Comparison of ENCODE assay signal across 22 cellular contexts in genomic region chr7:77783111-77783510, GRCh38. TPM values are rescaled to one million over a fixed set of nuclear protein-coding genes. Genes with fewer than 3 reads are reported as not detected.
DNase-seq lines count a peak whose midpoint lies in the region; ATAC-seq and TF ChIP-seq lines count a peak whose summit lies in the region.
"Had no signal": no experiment of that assay in that cellular context is flagged by ENCODE, and none has a peak within 500 bp of the region (broad histone marks: within the 10 kb centered on the region; RNA-seq: fewer than 3 reads in every experiment).

No MANE protein-coding gene starts in this region.

- peaks cover 7% of the 10 kb centered on the region for H3K36me3 ChIP-seq in IMR-90 (ENCODE audit: control insufficient read depth, insufficient read depth, low read length)
- peaks cover 3% of the 10 kb centered on the region for H3K36me3 ChIP-seq in hepatocyte (replicated peaks; ENCODE audit: insufficient read depth, low read depth)
- H3K36me3 ChIP-seq in neural progenitor cell = peaks cover 10% of the 10 kb centered on the region
- H3K36me3 ChIP-seq in PC-9 (ENCODE audit: low read depth) = no peaks in the 10 kb centered on the region; the same call in 1 of the 2 replicates

- H3K4ac ChIP-seq in IMR-90 (ENCODE audit: low read depth, low read length) = no peak overlapping the region

- H3K9me3 Mint-ChIP-seq in neural progenitor cell (peaks cover 8% of the 10 kb centered on the region), nephron progenitor cell (peaks cover 19% of the 10 kb centered on the region)

- H3K9me3 ChIP-seq in IMR-90 (ENCODE audit: control insufficient read depth, insufficient read depth, low read length) (peaks cover 5% of the 10 kb centered on the region; the same call in 1 of the 2 replicates), hepatocyte (ENCODE audit: low read depth) (no peaks in the 10 kb centered on the region), neural progenitor cell (ENCODE audit: low read depth) (no peaks in the 10 kb centered on the region), PC-9 (ENCODE audit: insufficient read depth, low read depth) (no peaks in the 10 kb centered on the region)
- H3K9me3 ChIP-seq: MG63, SJCRH30 had no signal

- POLR2A ChIA-PET in IMR-90 (lab: Charles Lee; ENCODE audit: unreplicated experiment) = interaction anchor here (0.9 kb wide), 1 partner anchor 11 kb away, joined by 3 read pairs; no protein-coding TSS in a partner anchor
- POLR2A ChIA-PET in PC-9 (lab: Charles Lee; ENCODE audit: unreplicated experiment) = interaction anchor here (0.6 kb wide), 1 partner anchor 1505 kb away, joined by 6 read pairs; no protein-coding TSS in a partner anchor

- H4K20me1 ChIP-seq in IMR-90 (ENCODE audit: insufficient read depth, low read length) (no peaks in the 10 kb centered on the region), hepatocyte (ENCODE audit: insufficient read depth, poor library complexity, severe bottlenecking) (no peaks in the 10 kb centered on the region), neural progenitor cell (ENCODE audit: low read depth) (no peaks in the 10 kb centered on the region), PC-9 (ENCODE audit: insufficient read depth) (peaks cover 3% of the 10 kb centered on the region; the same call in 1 of the 2 replicates)

- in situ Hi-C loops in IMR-90 (cut with MboI; ENCODE audit: low sequenced_read_pairs) = no loop called here

- H3K27ac Mint-ChIP-seq in neural progenitor cell (no peak overlapping the region), nephron progenitor cell (no peak overlapping the region)
- H3K27ac Mint-ChIP-seq: GM23338 had no signal

- dilution Hi-C loops in IMR-90 (cut with HindIII; ENCODE audit: low sequenced_read_pairs, unreplicated experiment) = no loop called here

- TF ChIP-seq CTCF in IMR-90 (conservative IDR thresholded peaks at IDR 0.05; ENCODE audit: low read depth, low read length) = no peak
- TF ChIP-seq CTCF in hepatocyte (IDR thresholded peaks at IDR 0.05; ENCODE audit: poor library complexity) = no peak
- TF ChIP-seq CTCF in neural progenitor cell (IDR thresholded peaks at IDR 0.05) = no peak
- TF ChIP-seq CTCF in nephron progenitor cell (IDR thresholded peaks at IDR 0.05) = no peak
- no peak for TF ChIP-seq CTCF in PC-9 (conservative IDR thresholded peaks at IDR 0.05)

- peaks cover 3% of the 10 kb centered on the region; the same call in 1 of the 2 replicates for H3K9me1 ChIP-seq in IMR-90 (ENCODE audit: insufficient read depth, low read length)

- BruUV-seq in IMR-90 (replicated peaks; lab: Mats Ljungman, UMichigan) (no TSS peak), PC-9 (replicated peaks; lab: Mats Ljungman, UMichigan) (no TSS peak)

- intact Hi-C loops in IMR-90 (cut with micrococcal nuclease) = no loop called here
- intact Hi-C loops in PC-9 (cut with micrococcal nuclease; ENCODE audit: unreplicated experiment) = no loop called here

- WGBS in IMR-90 (ENCODE audit: extremely low coverage in 2 of 2, insufficient read length in 1 of 2), 2 experiments = no CpG with 5 or more reads among the region's 1 CpG
- WGBS in hepatocyte (ENCODE audit: low lambda C conversion rate, missing lambda C conversion rate) = 83% methylated on average over 1 of the region's 1 CpG

- no peaks in the 10 kb centered on the region for H3K4me1 Mint-ChIP-seq in neural progenitor cell
- H3K4me1 Mint-ChIP-seq in nephron progenitor cell = no peaks in the 10 kb centered on the region
- H3K4me1 Mint-ChIP-seq: GM23338 had no signal

- H3K27ac ChIP-seq in IMR-90 (ENCODE audit: insufficient read depth, low read length) (no peak overlapping the region), hepatocyte (peak overlapping the region; percentile 61), neural progenitor cell (peak overlapping the region; percentile 20), PC-9 (no peak overlapping the region)
- H3K27ac ChIP-seq: HL-60, SJCRH30 had no signal

- TF ChIP-seq RAD21 in IMR-90 (IDR thresholded peaks at IDR 0.05; ENCODE audit: low read length) = no peak

- no peak for TF ChIP-seq POLR2A in IMR-90 (IDR thresholded peaks at IDR 0.05; ENCODE audit: low read depth, low read length)

- H2AK9ac ChIP-seq in IMR-90 (replicated peaks; ENCODE audit: low read depth, low read length, poor library complexity) = no peak overlapping the region

- peaks cover 3% of the 10 kb centered on the region for H3F3A ChIP-seq in neural progenitor cell (ENCODE audit: low read depth)
- 0 out of 2 replicates have a peak, but pooled peaks cover 4% of the 10 kb centered on the region for H3F3A ChIP-seq in PC-9 (ENCODE audit: insufficient read depth, low read depth)

- H4K8ac ChIP-seq in IMR-90 (ENCODE audit: low read depth in 2 of 2, low read length in 2 of 2) = no peak overlapping the region; a peak in 1 of 4 replicates

- H3K9ac ChIP-seq in IMR-90 (ENCODE audit: low read depth, low read length) (no peak overlapping the region), neural progenitor cell (no peak overlapping the region)

- H2BK120ac ChIP-seq in IMR-90 (ENCODE audit: low read depth, low read length) = no peak overlapping the region

- H3K56ac ChIP-seq in IMR-90 (ENCODE audit: extremely low read depth, insufficient read depth, low read length) = no peak overlapping the region

- H3K79me2 ChIP-seq in hepatocyte (no peaks in the 10 kb centered on the region), neural progenitor cell (ENCODE audit: low read depth) (no peaks in the 10 kb centered on the region), PC-9 (ENCODE audit: low read depth) (no peaks in the 10 kb centered on the region)

- no peak overlapping the region for H4K5ac ChIP-seq in IMR-90 (ENCODE audit: low read depth, low read length)

- H3K27me3 ChIP-seq in IMR-90 (ENCODE audit: control insufficient read depth, insufficient read depth, low read length) (no peaks in the 10 kb centered on the region), hepatocyte (no peaks in the 10 kb centered on the region), neural progenitor cell (no peaks in the 10 kb centered on the region), PC-9 (ENCODE audit: insufficient read depth, low read depth) (no peaks in the 10 kb centered on the region)
- H3K27me3 ChIP-seq: MG63, SJCRH30 had no signal

- H3K4me1 ChIP-seq in IMR-90 (ENCODE audit: control insufficient read depth, insufficient read depth, low read length) (peaks cover 3% of the 10 kb centered on the region; the same call in 1 of the 2 replicates), hepatocyte (ENCODE audit: insufficient read depth) (no peaks in the 10 kb centered on the region), neural progenitor cell (no peaks in the 10 kb centered on the region), PC-9 (replicated peaks; ENCODE audit: insufficient read depth) (no peaks in the 10 kb centered on the region)
- H3K4me1 ChIP-seq: SJCRH30 had no signal

- peaks cover 3 to 4% of the 10 kb centered on the region in 2 experiments; a peak in 3 of 4 replicates for H3K79me1 ChIP-seq in IMR-90 (ENCODE audit: low read depth in 1 of 2, low read length in 2 of 2)

- no peak overlapping the region for H4K91ac ChIP-seq in IMR-90 (ENCODE audit: insufficient read depth, low read depth, low read length)

- CTCF ChIA-PET in IMR-90 (lab: Yijun Ruan, JAX) (no interaction called here), PC-9 (lab: Charles Lee) (no interaction called here)

- H3K36me3 Mint-ChIP-seq in neural progenitor cell (peaks cover 28% of the 10 kb centered on the region), nephron progenitor cell (ENCODE audit: low read depth) (peaks cover 57% of the 10 kb centered on the region)

- H2AFZ ChIP-seq in IMR-90 (replicated peaks; ENCODE audit: low read length, poor library complexity) (no peak overlapping the region), hepatocyte (no peak overlapping the region), neural progenitor cell (replicated peaks) (no peak overlapping the region), PC-9 (no peak overlapping the region)
- H2AFZ ChIP-seq: GM23338 had no signal

- no peak overlapping the region for H3K14ac ChIP-seq in IMR-90 (replicated peaks; ENCODE audit: low read depth, low read length)

- no peaks in the 10 kb centered on the region for H3K9me2 ChIP-seq in hepatocyte (replicated peaks; ENCODE audit: insufficient read depth)
- H3K9me2 ChIP-seq in PC-9 (ENCODE audit: insufficient read depth) = no peaks in the 10 kb centered on the region

- H2BK15ac ChIP-seq in IMR-90 (ENCODE audit: low read depth, low read length) = no peak overlapping the region

- H3K18ac ChIP-seq in IMR-90 (ENCODE audit: low read depth, low read length) = no peak overlapping the region

- no peaks in the 10 kb centered on the region for H3K27me3 Mint-ChIP-seq in neural progenitor cell (ENCODE audit: insufficient read depth, low read depth)
- no peaks in the 10 kb centered on the region for H3K27me3 Mint-ChIP-seq in nephron progenitor cell (ENCODE audit: low read depth, poor library complexity)

- no peak overlapping the region for H3K23ac ChIP-seq in IMR-90 (ENCODE audit: low read depth, low read length)

- no peak overlapping the region for H3K4me3 ChIP-seq in IMR-90 (ENCODE audit: insufficient read depth, low read depth, low read length)
- H3K4me3 ChIP-seq in hepatocyte = no peak overlapping the region
- H3K4me3 ChIP-seq in neural progenitor cell = no peak overlapping the region
- no peak overlapping the region for H3K4me3 ChIP-seq in PC-9
- H3K4me3 ChIP-seq: GM23338, MG63, SJCRH30 had no signal

- ATAC-seq in IMR-90 (ENCODE audit: low read depth) = no peak
- ATAC-seq: GM23338 had no signal

- H3K4me3 Mint-ChIP-seq in neural progenitor cell = no peak overlapping the region
- H3K4me3 Mint-ChIP-seq in nephron progenitor cell = no peak overlapping the region
- H3K4me3 Mint-ChIP-seq: GM23338 had no signal

- no peak overlapping the region for H2BK5ac ChIP-seq in IMR-90 (ENCODE audit: low read depth, low read length, poor library complexity, severe bottlenecking)

- peak overlapping the region; percentile 44; the same call in 1 of the 2 replicates for H3K4me2 ChIP-seq in IMR-90 (ENCODE audit: low read depth, low read length)
- peak overlapping the region; percentile 11 for H3K4me2 ChIP-seq in hepatocyte
- H3K4me2 ChIP-seq in neural progenitor cell = no peak overlapping the region
- no peak overlapping the region for H3K4me2 ChIP-seq in PC-9
- H3K4me2 ChIP-seq: GM23338 had no signal

- H2BK20ac ChIP-seq in IMR-90 (ENCODE audit: low read depth, low read length) = no peak overlapping the region

- DNase-seq in IMR-90 (peak; percentile 16), amniotic epithelial cell (ENCODE audit: low read depth) (peak; percentile 38), hepatocyte (ENCODE audit: low spot score) (no peak), neural progenitor cell (ENCODE audit: low spot score) (no peak), nephron progenitor cell (no peak), PC-9 (no peak)
- no peak for DNase-seq in activated CD4-positive, alpha-beta T cell treated with anti-CD3 and anti-CD28 coated beads, Interleukin-2, amount 50 U/mL, for 48 hours
- DNase-seq: C1 segment of cervical spinal cord, DMS79, HCEC 1CT, Kasumi-1, MG63, NCI-H1092, NCI-H1436 treated with DMSO at 0.1 percent for 48 hours, NCI-H2081, NCI-H2227 treated with DMSO at 0.1 percent for 48 hours, NCI-H510A treated with DMSO at 0.1 percent for 48 hours, NCI-H774, OCI-M1, SJCRH30 had no signal

- H2AK5ac ChIP-seq in IMR-90 (ENCODE audit: low read depth, low read length) = no peak overlapping the region

RNA-seq across cellular contexts. Expression of gene TMEM60, which starts 15.1 kb away (rescaled TPM):
- total RNA-seq in IMR-90 (2012; rRNA removed) = 9.9 and 19.2 TPM in 2 replicates
- polyA plus RNA-seq in IMR-90 (2012; rRNA removed) = 15.0 and 17.2 TPM in 2 replicates
- polyA plus RNA-seq in IMR-90 (2012; cell fraction: cytosol; rRNA removed) = 3.8 and 5.1 TPM in 2 replicates
- polyA plus RNA-seq in IMR-90 (2012; cell fraction: nucleus; rRNA removed; ENCODE audit: low replicate concordance) = 0.62 and 5.5 TPM in 2 replicates
- 19.7 and 24.2 TPM in 2 replicates for total RNA-seq in hepatocyte
- polyA plus RNA-seq in hepatocyte = 29.2 and 29.9 TPM in 2 replicates
- 36.8 and 42.8 TPM in 2 replicates for total RNA-seq in neural progenitor cell (ENCODE audit: low replicate concordance)
- total RNA-seq in PC-9 (2021) = 19.5 and 29.1 TPM in 2 replicates

RNA-seq across cellular contexts. Expression of gene PHTF2, which starts 15.5 kb away (rescaled TPM):
- total RNA-seq in IMR-90 (2012; rRNA removed) = 65.5 and 69.9 TPM in 2 replicates
- polyA plus RNA-seq in IMR-90 (2012; rRNA removed) = 21.7 and 28.3 TPM in 2 replicates
- 4.6 and 5.1 TPM in 2 replicates for polyA plus RNA-seq in IMR-90 (2012; cell fraction: cytosol; rRNA removed)
- 1.7 and 18.9 TPM in 2 replicates for polyA plus RNA-seq in IMR-90 (2012; cell fraction: nucleus; rRNA removed; ENCODE audit: low replicate concordance)
- 26.9 and 27.1 TPM in 2 replicates for total RNA-seq in hepatocyte
- 13.3 and 15.7 TPM in 2 replicates for polyA plus RNA-seq in hepatocyte
- 33.0 and 38.6 TPM in 2 replicates for total RNA-seq in neural progenitor cell (ENCODE audit: low replicate concordance)
- 36.4 and 52.0 TPM in 2 replicates for total RNA-seq in PC-9 (2021)

Comparison
In these comparisons a context has a peak if more than half of its experiments do, and no peak if none do; other contexts are left out.
1. DNase-seq: peak in IMR-90 (single experiment) and amniotic epithelial cell (single experiment); none in hepatocyte (single experiment), neural progenitor cell (single experiment), activated CD4-positive, alpha-beta T cell treated with anti-CD3 and anti-CD28 coated beads, Interleukin-2, amount 50 U/mL, for 48 hours (0 of 2), nephron progenitor cell (single experiment) and PC-9 (0 of 2).
2. H3K27ac ChIP-seq: peak in hepatocyte (single experiment) and neural progenitor cell (single experiment); none in IMR-90 (single experiment) and PC-9 (single experiment).
3. H3K4me2 ChIP-seq: peak in IMR-90 (single experiment) and hepatocyte (single experiment); none in neural progenitor cell (single experiment) and PC-9 (single experiment).